In genomic region chr1:80536464-80536863, GRCh38 we compare ENCODE assay signal across 19 cellular contexts.
DNase-seq lines count a peak whose midpoint lies in the region; ATAC-seq, FAIRE-seq and TF ChIP-seq lines count a peak whose summit lies in the region.
"Had no signal": no experiment of that assay in that cellular context is flagged by ENCODE, and none has a peak within 500 bp of the region (broad histone marks: within the 10 kb centered on the region; RNA-seq: fewer than 3 reads in every experiment).

No MANE protein-coding gene starts in this region.

- no peaks in the 10 kb centered on the region for H3K36me3 Mint-ChIP-seq in GM23338 (ENCODE audit: low read depth)
- H3K36me3 Mint-ChIP-seq in astrocyte (ENCODE audit: low read depth, unreplicated experiment), result no peaks in the 10 kb centered on the region
- no peaks in the 10 kb centered on the region for H3K36me3 Mint-ChIP-seq in neural progenitor cell

- H3K4me1 Mint-ChIP-seq in GM23338 (peaks cover 53% of the 10 kb centered on the region), astrocyte (ENCODE audit: low read depth, unreplicated experiment) (peaks cover 38% of the 10 kb centered on the region), neural progenitor cell (peaks cover 46% of the 10 kb centered on the region)

- H4K20me1 ChIP-seq in GM23338 (replicated peaks; ENCODE audit: insufficient read depth) (no peaks in the 10 kb centered on the region), astrocyte (ENCODE audit: insufficient read depth, low read length) (no peaks in the 10 kb centered on the region), neural progenitor cell (ENCODE audit: low read depth) (no peaks in the 10 kb centered on the region)

- H3K9me3 Mint-ChIP-seq in GM23338 (no peaks in the 10 kb centered on the region), astrocyte (ENCODE audit: unreplicated experiment) (no peaks in the 10 kb centered on the region), neural progenitor cell (no peaks in the 10 kb centered on the region)

- peaks cover 2% of the 10 kb centered on the region for H3K27me3 Mint-ChIP-seq in GM23338 (ENCODE audit: insufficient read depth, low read depth, poor library complexity)
- no peaks in the 10 kb centered on the region for H3K27me3 Mint-ChIP-seq in astrocyte (ENCODE audit: low read depth, unreplicated experiment)
- H3K27me3 Mint-ChIP-seq in neural progenitor cell (ENCODE audit: insufficient read depth, low read depth), result no peaks in the 10 kb centered on the region

- no peak overlapping the region for H3K9ac ChIP-seq in astrocyte (ENCODE audit: low read length)
- H3K9ac ChIP-seq in kidney (ENCODE audit: low read length in 2 of 2), result peak overlapping the region in 1 of 2 donors; percentile 17
- no peak overlapping the region for H3K9ac ChIP-seq in neural progenitor cell

- H3K36me3 ChIP-seq in GM23338 (ENCODE audit: insufficient read depth) (no peaks in the 10 kb centered on the region), astrocyte (ENCODE audit: insufficient read depth, low read length) (no peaks in the 10 kb centered on the region), kidney (ENCODE audit: control insufficient read depth in 1 of 2, insufficient read depth in 2 of 2, low read length in 2 of 2) (no peaks in the 10 kb centered on the region), neural progenitor cell (no peaks in the 10 kb centered on the region)
- H3K36me3 ChIP-seq: BE2C, HAP-1 had no signal

- no peak for DNase-seq in GM23338 (ENCODE audit: low spot score)
- no peak for DNase-seq in astrocyte (ENCODE audit: low read depth)
- DNase-seq in kidney, result no peak
- peak; percentile 55 for DNase-seq in neural progenitor cell (ENCODE audit: low spot score)
- no peak for DNase-seq in DMS79 (lab: John Stamatoyannopoulos, UW)
- DNase-seq in NCI-H1105 treated with DMSO at 0.1 percent for 48 hours (lab: John Stamatoyannopoulos, UW), result no peak
- no peak for DNase-seq in NCI-H2227 (lab: John Stamatoyannopoulos, UW; ENCODE audit: unreplicated experiment)
- DNase-seq in GOT3 (lab: John Stamatoyannopoulos, UW), result no peak
- DNase-seq: BE2C, DMS79 treated with DMSO at 0.1 percent for 48 hours, KG1, NCI-H1092, NCI-H146, NCI-H2029, NCI-H2171, NCI-H446, NCI-H526 treated with DMSO at 0.1 percent for 48 hours, Right ventricle myocardium superior had no signal

- H3K4me3 Mint-ChIP-seq in GM23338 (no peak overlapping the region), astrocyte (ENCODE audit: unreplicated experiment) (peak overlapping the region; percentile 77), neural progenitor cell (no peak overlapping the region)

- FAIRE-seq in astrocyte (lab: Jason Lieb, UNC) (no peak), kidney (lab: Jason Lieb, UNC) (no peak)

- peak overlapping the region; percentile 95 for H3K27ac Mint-ChIP-seq in GM23338
- peak overlapping the region; percentile 27 for H3K27ac Mint-ChIP-seq in astrocyte (ENCODE audit: unreplicated experiment)
- H3K27ac Mint-ChIP-seq in neural progenitor cell, result peak overlapping the region; percentile 39

- TF ChIP-seq CTCF in GM23338 (conservative IDR thresholded peaks at IDR 0.05; ENCODE audit: low read depth in 2 of 2) (no peak), astrocyte (IDR thresholded peaks at IDR 0.05; ENCODE audit: insufficient read depth, low read depth, low read length) (no peak), kidney (IDR thresholded peaks at IDR 0.05; ENCODE audit: borderline replicate concordance, extremely low read depth, insufficient read depth) (no peak), neural progenitor cell (IDR thresholded peaks at IDR 0.05) (no peak)

- H3K4me1 ChIP-seq in GM23338 (ENCODE audit: insufficient read depth), result peaks cover 63% of the 10 kb centered on the region
- H3K4me1 ChIP-seq in astrocyte (ENCODE audit: insufficient read depth, low read length), result no peaks in the 10 kb centered on the region
- H3K4me1 ChIP-seq in kidney (ENCODE audit: control insufficient read depth in 1 of 2, insufficient read depth in 1 of 2, low read depth in 1 of 2, low read length in 2 of 2), result peaks cover 0 to 11% of the 10 kb centered on the region in 2 donors
- peaks cover 59% of the 10 kb centered on the region for H3K4me1 ChIP-seq in neural progenitor cell
- H3K4me1 ChIP-seq: BE2C had no signal

- H3K27me3 ChIP-seq in GM23338 (ENCODE audit: insufficient read depth) (no peaks in the 10 kb centered on the region), astrocyte (ENCODE audit: insufficient read depth, low read length) (no peaks in the 10 kb centered on the region), neural progenitor cell (no peaks in the 10 kb centered on the region)
- H3K27me3 ChIP-seq: BE2C had no signal

- H3K4me3 ChIP-seq in GM23338 (no peak overlapping the region), astrocyte (ENCODE audit: insufficient read depth, low read depth, low read length) (no peak overlapping the region), kidney (ENCODE audit: low read length in 2 of 2) (peak overlapping the region; percentile 49 to 56), neural progenitor cell (no peak overlapping the region)
- H3K4me3 ChIP-seq: HAP-1 had no signal

- peak overlapping the region; percentile 39; the same call in 1 of the 2 replicates for H3K4me2 ChIP-seq in GM23338
- no peak overlapping the region for H3K4me2 ChIP-seq in astrocyte (ENCODE audit: low read length)
- peak overlapping the region; percentile 46 for H3K4me2 ChIP-seq in neural progenitor cell

- no peaks in the 10 kb centered on the region for H3K79me2 ChIP-seq in GM23338 (replicated peaks; ENCODE audit: insufficient read depth)
- H3K79me2 ChIP-seq in astrocyte (ENCODE audit: insufficient read depth, low read length), result no peaks in the 10 kb centered on the region
- H3K79me2 ChIP-seq in neural progenitor cell (ENCODE audit: low read depth), result no peaks in the 10 kb centered on the region

- no peaks in the 10 kb centered on the region for H3K9me2 ChIP-seq in GM23338 (ENCODE audit: insufficient read depth)

- no peak for ATAC-seq in GM23338

- H3K9me3 ChIP-seq in astrocyte (ENCODE audit: insufficient read depth, low read depth, low read length) (no peaks in the 10 kb centered on the region), kidney (ENCODE audit: control insufficient read depth in 1 of 2, low read length in 2 of 2) (no peaks in the 10 kb centered on the region), neural progenitor cell (ENCODE audit: low read depth) (no peaks in the 10 kb centered on the region)
- H3K9me3 ChIP-seq: BE2C, HAP-1 had no signal

- intact Hi-C loops in kidney (cut with DNase I), result no loop called here

- H3K27ac ChIP-seq in GM23338 (ENCODE audit: low read depth) (peak overlapping the region; percentile 73), astrocyte (ENCODE audit: low read depth, low read length) (no peak overlapping the region), kidney (ENCODE audit: low read depth in 2 of 2, low read length in 2 of 2) (no peak overlapping the region), neural progenitor cell (no peak overlapping the region)

- H2AFZ ChIP-seq in GM23338 (peak overlapping the region; percentile 16), astrocyte (ENCODE audit: low read depth, low read length) (no peak overlapping the region), neural progenitor cell (replicated peaks) (no peak overlapping the region)

- H3F3A ChIP-seq in GM23338 (replicated peaks; ENCODE audit: low read depth) (no peaks in the 10 kb centered on the region), neural progenitor cell (ENCODE audit: low read depth) (peaks cover 21% of the 10 kb centered on the region)

TF ChIP-seq in GM23338, 12 proteins besides CTCF, POLR2A, EP300 and RAD21:
- TF ChIP-seq ZNF331 (CRISPR knock-in tag; IDR thresholded peaks at IDR 0.05; ENCODE audit: low read depth), result no peak
- no peak for TF ChIP-seq POLR2AphosphoS5 (IDR thresholded peaks at IDR 0.05; ENCODE audit: low read depth)
- TF ChIP-seq, protein P1, sequence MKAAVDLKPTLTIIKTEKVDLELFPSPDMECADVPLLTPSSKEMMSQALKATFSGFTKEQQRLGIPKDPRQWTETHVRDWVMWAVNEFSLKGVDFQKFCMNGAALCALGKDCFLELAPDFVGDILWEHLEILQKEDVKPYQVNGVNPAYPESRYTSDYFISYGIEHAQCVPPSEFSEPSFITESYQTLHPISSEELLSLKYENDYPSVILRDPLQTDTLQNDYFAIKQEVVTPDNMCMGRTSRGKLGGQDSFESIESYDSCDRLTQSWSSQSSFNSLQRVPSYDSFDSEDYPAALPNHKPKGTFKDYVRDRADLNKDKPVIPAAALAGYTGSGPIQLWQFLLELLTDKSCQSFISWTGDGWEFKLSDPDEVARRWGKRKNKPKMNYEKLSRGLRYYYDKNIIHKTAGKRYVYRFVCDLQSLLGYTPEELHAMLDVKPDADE (IDR thresholded peaks at IDR 0.05), result no peak
- TF ChIP-seq REST (IDR thresholded peaks at IDR 0.05; ENCODE audit: unreplicated experiment), result no peak
- TF ChIP-seq EZH2 (IDR thresholded peaks at IDR 0.05; ENCODE audit: low read depth, unreplicated experiment), result no peak
- TF ChIP-seq EZH2phosphoT487 (IDR thresholded peaks at IDR 0.05; ENCODE audit: unreplicated experiment), result no peak
- TF ChIP-seq NANOG (IDR thresholded peaks at IDR 0.05; ENCODE audit: borderline replicate concordance), result no peak
- no peak for TF ChIP-seq STAT1 (IDR thresholded peaks at IDR 0.05; ENCODE audit: unreplicated experiment)
- no peak for TF ChIP-seq JUNB (IDR thresholded peaks at IDR 0.05; ENCODE audit: unreplicated experiment)

Comparison
In these comparisons a context has a peak if more than half of its experiments do, and no peak if none do; other contexts are left out.
1. H3K4me3 ChIP-seq: peak in kidney (2 of 2); none in GM23338 (single experiment), astrocyte (single experiment) and neural progenitor cell (single experiment).
2. H3K27ac Mint-ChIP-seq: peak in every context shown above with its lines; median percentile 95 in GM23338; 39 in neural progenitor cell; 27 in astrocyte.